In the genomic region with DNA sequence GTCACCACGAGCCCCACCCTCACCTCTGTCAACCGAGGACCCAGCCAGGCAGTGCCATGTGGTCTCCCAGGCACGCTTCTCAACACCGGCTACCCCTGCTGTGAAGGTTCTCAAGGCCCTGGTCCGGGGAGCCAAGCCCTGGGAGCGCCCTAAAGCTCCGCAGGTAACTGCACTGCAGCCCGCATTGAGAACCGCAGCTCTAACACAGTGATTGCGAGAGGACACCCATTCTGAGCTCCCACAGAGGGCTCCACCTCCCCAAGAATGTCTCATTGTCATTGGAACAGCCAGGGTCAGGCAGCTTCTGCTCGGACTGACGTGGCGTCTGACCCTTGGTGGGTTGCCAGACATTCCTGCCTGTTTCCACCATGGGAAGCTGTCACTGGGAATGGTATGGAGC, we compare ENCODE assay signal across 12 cellular contexts.
"Had no signal": no experiment of that assay in that cellular context is flagged by ENCODE, and none has a peak within 500 bp of the region (broad histone marks: within the 10 kb centered on the region; RNA-seq: fewer than 3 reads in every experiment).

No MANE protein-coding gene starts in this region.

- DNase-seq: activated effector memory CD4-positive, alpha-beta T cell treated with Interleukin-2 at 50 U/mL for 16 hours; activated T-cell treated with anti-CD3 and anti-CD28 coated beads, Interleukin-2, amount 50 U/mL, for 1 hour; amniotic stem cell; cerebellar nuclear complex; heart right ventricle; ovary; small intestine; T-helper 2 cell had no signal

- FAIRE-seq: frontal cortex, islet of Langerhans, small intestine, TTC549 had no signal

- ATAC-seq: activated naive CD4-positive, alpha-beta T cell treated with anti-CD3 and anti-CD28 coated beads, Interleukin-2, amount 50 U/mL, for 72 hours had no signal
